Comparison of ENCODE assay signal across 8 cellular contexts in the genomic region with DNA sequence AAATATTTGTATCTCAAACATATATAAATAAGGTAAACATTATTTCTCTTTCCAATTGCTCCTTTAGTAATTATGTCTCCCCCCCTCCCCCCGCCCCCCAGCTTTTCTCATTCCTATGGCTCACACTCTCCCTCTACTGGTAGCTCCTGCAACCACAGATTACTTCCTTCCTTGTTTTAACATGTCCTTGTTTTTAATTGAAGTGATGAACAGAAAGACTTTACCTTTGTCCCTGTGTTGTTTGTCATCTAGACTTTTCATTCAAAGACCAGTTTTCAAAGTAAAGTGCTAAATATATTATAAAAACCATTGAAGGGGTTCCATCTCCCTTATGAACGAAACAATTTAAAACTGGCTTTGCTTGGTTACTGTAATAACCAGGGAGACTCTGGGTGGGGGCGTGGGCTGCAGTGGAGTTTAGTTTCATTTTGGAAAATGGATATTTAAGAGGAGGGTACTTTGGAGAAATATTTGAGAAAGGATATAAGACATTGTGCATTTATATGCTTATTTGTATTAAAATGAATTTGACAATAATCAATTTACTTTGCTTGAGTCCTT.
A peak's percentile ranks its signal among the peaks of the same experiment; 100 is the strongest.
DNase-seq lines count a peak whose midpoint lies in the region; ATAC-seq, FAIRE-seq and TF ChIP-seq lines count a peak whose summit lies in the region.

No MANE protein-coding gene starts in this region.

- ATAC-seq in HG03342 (IDR thresholded peaks at IDR 0.05; ENCODE audit: unreplicated experiment): peak; percentile 50

- H3K4me2 ChIP-seq in OCI-LY3 (ENCODE audit: low read length) (peak overlapping the region; percentile 71), H1 (ENCODE audit: insufficient read depth in 1 of 2, low read depth in 2 of 2, low read length in 2 of 2) (no peak overlapping the region; a peak in 1 of 4 replicates)

- 57% methylated on average over 2 of the region's 3 CpGs; no CpG with 5 or more reads in 1 of the 2 experiments for WGBS in H1 (ENCODE audit: extremely low coverage in 1 of 2, insufficient coverage in 1 of 2, insufficient read length in 1 of 2, insufficient replicate concordance in 2 of 2, low coverage in 1 of 2, low lambda C conversion rate in 2 of 2, missing lambda C conversion rate in 1 of 2), 2 experiments

- no peak overlapping the region for H3K18ac ChIP-seq in H1 (ENCODE audit: extremely low read depth, low read length)

- H3K9me3 ChIP-seq in OCI-LY3 (ENCODE audit: insufficient read depth, low read length) (no peaks in the 10 kb centered on the region), H1 (ENCODE audit: insufficient read depth in 2 of 2, low read depth in 1 of 2, low read length in 1 of 2) (no peaks in the 10 kb centered on the region)

- TF ChIP-seq RAD21 in H1 (IDR thresholded peaks at IDR 0.05 in 1 of 2, conservative IDR thresholded peaks at IDR 0.05 in 1 of 2; ENCODE audit: low read depth in 2 of 2, low read length in 2 of 2): peak; percentile 56 to 62

- no peak overlapping the region for H4K91ac ChIP-seq in H1 (replicated peaks; ENCODE audit: insufficient read length, low read length)

- no peak overlapping the region for H2BK5ac ChIP-seq in H1 (ENCODE audit: low read depth, low read length)

- H3K14ac ChIP-seq in H1 (ENCODE audit: insufficient read length): no peak overlapping the region

- TF ChIP-seq EP300 in H1 (IDR thresholded peaks at IDR 0.05; ENCODE audit: borderline replicate concordance in 1 of 2, low read depth in 2 of 2, low read length in 2 of 2): no peak

- H2BK15ac ChIP-seq in H1 (ENCODE audit: low read length): no peak overlapping the region

- H2AK5ac ChIP-seq in H1 (ENCODE audit: low read depth, low read length): no peak overlapping the region

- H3K27me3 ChIP-seq in ACC112 (ENCODE audit: insufficient read depth, low read length): no peaks in the 10 kb centered on the region
- no peaks in the 10 kb centered on the region for H3K27me3 ChIP-seq in OCI-LY3 (ENCODE audit: low read depth, low read length)
- H3K27me3 ChIP-seq in H1 (replicated peaks in 1 of 4; ENCODE audit: control insufficient read depth in 3 of 4, extremely low read depth in 1 of 4, insufficient read depth in 3 of 4, low read length in 3 of 4): no peaks in the 10 kb centered on the region

- no peak overlapping the region for H4K5ac ChIP-seq in H1 (ENCODE audit: insufficient read length, low read depth, low read length)

- H4K20me1 ChIP-seq in OCI-LY3 (ENCODE audit: insufficient read depth, low read length) (no peaks in the 10 kb centered on the region), H1 (replicated peaks in 1 of 2; ENCODE audit: control insufficient read depth in 1 of 2, insufficient read depth in 2 of 2, low read length in 2 of 2) (no peaks in the 10 kb centered on the region)

- DNase-seq in GM12865 (ENCODE audit: low read depth): peak; percentile 33
- DNase-seq in H1 (ENCODE audit: low read depth in 1 of 2, low spot score in 2 of 2): no peak
- DNase-seq in osteocyte (ENCODE audit: extremely low spot score, unreplicated experiment): no peak
- DNase-seq in activated T-cell treated with anti-CD3 and anti-CD28 coated beads, Interleukin-2, amount 50 U/mL, for 1 hour: no peak
- no peak for DNase-seq in GM19238 (ENCODE audit: insufficient read length, low spot score)

- H3K23ac ChIP-seq in H1 (ENCODE audit: insufficient read length): no peak overlapping the region

- peak; percentile 53 for TF ChIP-seq CTCF in GM12865 (IDR thresholded peaks at IDR 0.05; ENCODE audit: insufficient read depth, low read depth, low read length, missing control alignments)
- TF ChIP-seq CTCF in OCI-LY3 (IDR thresholded peaks at IDR 0.05; ENCODE audit: low read depth, low read length): peak; percentile 83
- peak; percentile 22 to 68 (median 45); a peak in 3 of 4 replicates for TF ChIP-seq CTCF in H1 (IDR thresholded peaks at IDR 0.05; ENCODE audit: control extremely low read depth in 1 of 3, insufficient read depth in 1 of 3, low read depth in 1 of 3, low read length in 3 of 3)
- TF ChIP-seq CTCF in osteocyte (IDR thresholded peaks at IDR 0.05): peak; percentile 70

- POLR2A ChIA-PET in H1 (lab: Charles Lee; ENCODE audit: partially characterized antibody): no interaction called here

- no peak overlapping the region for H3K4me3 Mint-ChIP-seq in osteocyte (ENCODE audit: unreplicated experiment)

- H4K8ac ChIP-seq in H1 (ENCODE audit: extremely low read depth, insufficient read depth, low read length): no peak overlapping the region

- no peaks in the 10 kb centered on the region for H3K36me3 Mint-ChIP-seq in osteocyte (ENCODE audit: unreplicated experiment)

- CTCF ChIA-PET in H1 (lab: Charles Lee; ENCODE audit: partially characterized antibody): interaction anchor here (0.5 to 2.2 kb wide), 26 partner anchors 9 to 1719 kb away, joined by 3 to 8 read pairs (median 4); no protein-coding TSS in a partner anchor

- H3K4me1 ChIP-seq in ACC112 (ENCODE audit: control insufficient read depth, insufficient read depth, low read length, unreplicated experiment) (no peaks in the 10 kb centered on the region), OCI-LY3 (ENCODE audit: low read length) (peaks cover 4% of the 10 kb centered on the region; the same call in 1 of the 2 replicates), H1 (replicated peaks in 1 of 4; ENCODE audit: control insufficient read depth in 3 of 4, insufficient read depth in 4 of 4, low read length in 3 of 4) (no peaks in the 10 kb centered on the region)

- H3K27ac ChIP-seq in ACC112 (ENCODE audit: low read depth, low read length) (no peak overlapping the region), OCI-LY3 (ENCODE audit: low read length) (no peak overlapping the region), H1 (ENCODE audit: low read depth, low read length) (no peak overlapping the region)

- FAIRE-seq in H1 (lab: Jason Lieb, UNC): no peak

- no peaks in the 10 kb centered on the region for H3K36me3 ChIP-seq in ACC112 (ENCODE audit: insufficient read depth, low read length)
- no peaks in the 10 kb centered on the region for H3K36me3 ChIP-seq in OCI-LY3 (replicated peaks; ENCODE audit: low read depth, low read length)
- no peaks in the 10 kb centered on the region for H3K36me3 ChIP-seq in H1 (ENCODE audit: control insufficient read depth in 2 of 4, insufficient read depth in 4 of 4, low read length in 3 of 4)

- no peaks in the 10 kb centered on the region for H3K23me2 ChIP-seq in H1 (ENCODE audit: low read depth, low read length)

- TF ChIP-seq POLR2A in H1 (IDR thresholded peaks at IDR 0.05; ENCODE audit: control extremely low read depth in 1 of 2, low read depth in 2 of 2, low read length in 2 of 2): no peak

- no peaks in the 10 kb centered on the region for H3K9me3 Mint-ChIP-seq in osteocyte (ENCODE audit: unreplicated experiment)

- H3K4ac ChIP-seq in H1 (replicated peaks; ENCODE audit: insufficient read length, low read depth, low read length): no peak overlapping the region

- no peak overlapping the region for H2BK12ac ChIP-seq in H1 (ENCODE audit: low read depth, low read length)

- no peaks in the 10 kb centered on the region for H3K27me3 Mint-ChIP-seq in osteocyte (ENCODE audit: unreplicated experiment)

- no peak overlapping the region for H2BK20ac ChIP-seq in H1 (ENCODE audit: low read length)

- H3K27ac Mint-ChIP-seq in osteocyte (ENCODE audit: unreplicated experiment): no peak overlapping the region

- no peak overlapping the region for H3K56ac ChIP-seq in H1 (replicated peaks; ENCODE audit: insufficient read length, low read depth, low read length)

- no peak overlapping the region for H2BK120ac ChIP-seq in H1 (replicated peaks; ENCODE audit: low read depth, low read length)

- H3K4me1 Mint-ChIP-seq in osteocyte (ENCODE audit: unreplicated experiment): peaks cover 12% of the 10 kb centered on the region

- no peaks in the 10 kb centered on the region for H3K79me1 ChIP-seq in H1 (ENCODE audit: low read depth, low read length)

- H3K9ac ChIP-seq in OCI-LY3 (ENCODE audit: low read length) (peak overlapping the region; percentile 18), H1 (replicated peaks in 1 of 4; ENCODE audit: extremely low read depth in 1 of 4, low read depth in 3 of 4, low read length in 3 of 4) (no peak overlapping the region)

- peak overlapping the region; percentile 88 for H2AFZ ChIP-seq in ACC112 (ENCODE audit: low read length, unreplicated experiment)
- peak overlapping the region; percentile 97 for H2AFZ ChIP-seq in OCI-LY3 (ENCODE audit: low read depth, low read length)
- H2AFZ ChIP-seq in H1 (ENCODE audit: low read length): no peak overlapping the region

- H3K4me3 ChIP-seq in ACC112 (ENCODE audit: low read depth, low read length): peak overlapping the region; percentile 66
- no peak overlapping the region for H3K4me3 ChIP-seq in GM12865 (ENCODE audit: low read depth, low read length)
- peak overlapping the region; percentile 47 for H3K4me3 ChIP-seq in OCI-LY3 (ENCODE audit: low read length)
- no peak overlapping the region for H3K4me3 ChIP-seq in H1 (ENCODE audit: extremely low read depth in 1 of 4, insufficient read depth in 2 of 4, low read depth in 3 of 4, low read length in 4 of 4)

- H3K79me2 ChIP-seq in ACC112 (ENCODE audit: control insufficient read depth, insufficient read depth, low read length, unreplicated experiment) (no peaks in the 10 kb centered on the region), OCI-LY3 (ENCODE audit: low read length) (no peaks in the 10 kb centered on the region), H1 (ENCODE audit: control insufficient read depth in 1 of 2, insufficient read depth in 2 of 2, low read length in 2 of 2) (no peaks in the 10 kb centered on the region)

TF ChIP-seq in H1, 55 proteins besides CTCF, POLR2A, EP300 and RAD21 (continues in another document):
- no peak for TF ChIP-seq SUZ12 (IDR thresholded peaks at IDR 0.05; ENCODE audit: low read length)
- TF ChIP-seq KDM1A (IDR thresholded peaks at IDR 0.05; ENCODE audit: borderline replicate concordance, low read length): no peak
- no peak for TF ChIP-seq CHD1 (IDR thresholded peaks at IDR 0.05; ENCODE audit: low read depth, low read length)
- no peak for TF ChIP-seq GABPA (IDR thresholded peaks at IDR 0.05; ENCODE audit: borderline replicate concordance, insufficient read depth, low read length)
- no peak for TF ChIP-seq JUN (IDR thresholded peaks at IDR 0.05; ENCODE audit: low read depth, low read length)
- no peak for TF ChIP-seq TAF7 (optimal IDR thresholded peaks at IDR 0.05; ENCODE audit: borderline replicate concordance, low read depth, low read length)
- TF ChIP-seq NANOG (IDR thresholded peaks at IDR 0.05; ENCODE audit: insufficient read depth, low read depth, low read length, poor library complexity, severe bottlenecking): no peak
- TF ChIP-seq SIX5 (IDR thresholded peaks at IDR 0.05; ENCODE audit: low read depth, low read length): no peak
- TF ChIP-seq POLR2AphosphoS5 (IDR thresholded peaks at IDR 0.05; ENCODE audit: low read depth, low read length): no peak
- no peak for TF ChIP-seq SIN3A (conservative IDR thresholded peaks at IDR 0.05 in 1 of 2, IDR thresholded peaks at IDR 0.05 in 1 of 2; ENCODE audit: low read depth in 1 of 2, low read length in 2 of 2)
- TF ChIP-seq BRCA1 (IDR thresholded peaks at IDR 0.05; ENCODE audit: low read depth, low read length): no peak
- TF ChIP-seq SP1 (IDR thresholded peaks at IDR 0.05; ENCODE audit: low read depth, low read length): no peak
- TF ChIP-seq KDM4A (IDR thresholded peaks at IDR 0.05; ENCODE audit: low read depth, low read length, severe bottlenecking): no peak

Comparison
In these comparisons a context has a peak if more than half of its experiments do, and no peak if none do; other contexts are left out.
1. H3K4me3 ChIP-seq: peak in ACC112 (single experiment) and OCI-LY3 (single experiment); none in GM12865 (single experiment) and H1 (0 of 4).
2. Peak in every context shown above with its lines, with median percentiles within 50 percentile points of each other: CTCF ChIP-seq.